Comparison of ENCODE assay signal across 14 cellular contexts in genomic region chr11:46778416-46778815, GRCh38.
DNase-seq lines count a peak whose midpoint lies in the region; ATAC-seq lines count a peak whose summit lies in the region.
"Had no signal": no experiment of that assay in that cellular context is flagged by ENCODE, and none has a peak within 500 bp of the region (broad histone marks: within the 10 kb centered on the region; RNA-seq: fewer than 3 reads in every experiment).

No MANE protein-coding gene starts in this region.

- DNase-seq in DMS53 (lab: John Stamatoyannopoulos, UW): peak; percentile 8
- no peak for DNase-seq in DMS53 treated with DMSO at 0.1 percent for 48 hours (lab: John Stamatoyannopoulos, UW; ENCODE audit: unreplicated experiment)
- DNase-seq in LoVo (ENCODE audit: low spot score): peak; percentile 53
- peak; percentile 32 for DNase-seq in SW480 (ENCODE audit: low spot score)
- no peak for DNase-seq in stimulated activated CD4-positive, alpha-beta T cell treated with anti-CD3 and anti-CD28 coated beads, Interleukin-12 subunit alpha, Interleukin-12 subunit beta, amount 100 ng/mL, for 4 hours
- DNase-seq: 8988T; CD4-positive, alpha-beta memory T cell; DMS 273 treated with DMSO at 0.1 percent for 48 hours; DMS79; GDM1; IMR-90 had no signal

- ATAC-seq in GM18861 (IDR thresholded peaks at IDR 0.05; ENCODE audit: unreplicated experiment): no peak
- no peak for ATAC-seq in HG03025 (IDR thresholded peaks at IDR 0.05; ENCODE audit: low FRiP score, unreplicated experiment)
- ATAC-seq: K562 had no signal

Comparison
In these comparisons a context has a peak if more than half of its experiments do, and no peak if none do; other contexts are left out.
1. DNase-seq: peak in DMS53 (single experiment), LoVo (single experiment) and SW480 (single experiment); none in DMS53 treated with DMSO at 0.1 percent for 48 hours (single experiment) and stimulated activated CD4-positive, alpha-beta T cell treated with anti-CD3 and anti-CD28 coated beads, Interleukin-12 subunit alpha, Interleukin-12 subunit beta, amount 100 ng/mL, for 4 hours (single experiment).